In the genomic region with DNA sequence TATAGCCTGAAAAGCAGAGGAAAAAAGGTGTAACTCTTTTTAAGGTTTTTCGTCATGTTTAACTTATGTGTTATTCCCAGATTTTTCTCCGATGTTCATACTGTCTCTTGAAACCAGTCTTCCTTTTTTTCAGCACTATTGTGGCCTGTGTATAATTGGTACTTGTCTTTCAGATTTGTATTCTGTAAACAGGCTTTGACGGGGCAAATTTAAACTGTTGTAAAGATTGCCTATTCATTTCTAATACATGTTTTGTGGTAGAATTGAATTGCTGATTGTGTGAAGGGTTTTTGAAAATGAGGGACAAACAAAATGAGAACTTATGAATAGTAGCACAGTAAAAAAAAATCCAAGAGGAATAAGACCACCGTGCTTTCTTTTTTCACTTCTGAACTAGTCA, we compare ENCODE assay signal across 7 cellular contexts. TPM values are rescaled to one million over a fixed set of nuclear protein-coding genes. Genes with fewer than 3 reads are reported as not detected.
DNase-seq lines count a peak whose midpoint lies in the region; TF ChIP-seq lines count a peak whose summit lies in the region.

No MANE protein-coding gene starts in this region.

- H3K4me1 Mint-ChIP-seq in Caco-2 (ENCODE audit: low read depth, unreplicated experiment) = peaks cover 26% of the 10 kb centered on the region

- no peak overlapping the region for H3K4me3 ChIP-seq in Caco-2 (ENCODE audit: low read depth, low read length)
- peak overlapping the region; percentile 43; the same call in 1 of the 2 replicates for H3K4me3 ChIP-seq in Karpas-422 (ENCODE audit: low read length)
- peak overlapping the region in 1 of 3 experiments; percentile 3 for H3K4me3 ChIP-seq in mammary epithelial cell (replicated peaks in 1 of 3; ENCODE audit: insufficient read depth in 1 of 3, low read depth in 2 of 3, low read length in 3 of 3)
- H3K4me3 ChIP-seq in osteoblast (ENCODE audit: insufficient read depth, low read length) = no peak overlapping the region

- POLR2A ChIA-PET in Caco-2 (lab: Charles Lee) (no interaction called here), HEK293T (lab: Yijun Ruan, JAX) (interaction anchor here (1.2 to 2.2 kb wide), 4 partner anchors 10 to 83 kb away, joined by 3 to 7 read pairs (median 6); partner anchors contain the start of gene AKAP13)

- H3K9me3 ChIP-seq in Caco-2 (0 out of 2 replicates have a peak, but pooled peaks cover 2% of the 10 kb centered on the region), Karpas-422 (ENCODE audit: low read length) (no peaks in the 10 kb centered on the region), mammary epithelial cell (replicated peaks; ENCODE audit: insufficient read depth, low read length) (no peaks in the 10 kb centered on the region), osteoblast (ENCODE audit: low read depth, low read length) (no peaks in the 10 kb centered on the region)

- H4K20me1 ChIP-seq in Karpas-422 (ENCODE audit: insufficient read depth, low read depth, low read length) (no peaks in the 10 kb centered on the region), mammary epithelial cell (ENCODE audit: insufficient read depth, low read length) (no peaks in the 10 kb centered on the region), osteoblast (ENCODE audit: insufficient read depth, low read length) (peaks cover 7% of the 10 kb centered on the region)

- DNase-seq in Caco-2 (no peak), Karpas-422 (no peak), mammary epithelial cell (no peak), osteoblast (ENCODE audit: insufficient read length, low spot score, missing footprints) (peak; percentile 10), DMS153 (lab: John Stamatoyannopoulos, UW) (no peak), NCI-H1694 (lab: John Stamatoyannopoulos, UW) (no peak), HEK293T (ENCODE audit: extremely low spot score) (no peak)

- in situ Hi-C loops in mammary epithelial cell (cut with MboI; ENCODE audit: low sequenced_read_pairs in 2 of 2) = loop anchor here (5.0 to 10.0 kb wide), 2 partner anchors 79 to 82 kb away; no protein-coding TSS in a partner anchor

- H3K27ac Mint-ChIP-seq in Caco-2 (ENCODE audit: unreplicated experiment) = peak overlapping the region; percentile 58

- H3K79me2 ChIP-seq in Karpas-422 (ENCODE audit: low read length) (peaks cover 97% of the 10 kb centered on the region), mammary epithelial cell (ENCODE audit: insufficient read depth, low read length) (peaks cover 94% of the 10 kb centered on the region), osteoblast (ENCODE audit: insufficient read depth, low read length) (peaks cover 87% of the 10 kb centered on the region)

- 80% methylated on average over 4 of the region's 4 CpGs for WGBS in mammary epithelial cell (ENCODE audit: low coverage, missing lambda C conversion rate)

- H3K4me3 Mint-ChIP-seq in Caco-2 (ENCODE audit: unreplicated experiment) = no peak overlapping the region

- TSS peak; percentile 26 for BruUV-seq in Caco-2 (replicated peaks; lab: Mats Ljungman, UMichigan)
- BruUV-seq in mammary epithelial cell (replicated peaks; lab: Mats Ljungman, UMichigan) = no TSS peak

- H3K9me3 Mint-ChIP-seq in Caco-2 (ENCODE audit: unreplicated experiment) = no peaks in the 10 kb centered on the region

- H2AFZ ChIP-seq in Karpas-422 (ENCODE audit: low read length) = no peak overlapping the region
- H2AFZ ChIP-seq in mammary epithelial cell (ENCODE audit: low read depth, low read length) = no peak overlapping the region
- no peak overlapping the region for H2AFZ ChIP-seq in osteoblast (ENCODE audit: low read length)

- CTCF ChIA-PET in Caco-2 (lab: Charles Lee) (interaction anchor here (1.0 to 2.6 kb wide), 4 partner anchors 79 to 117 kb away, joined by 3 to 15 read pairs (median 6); no protein-coding TSS in a partner anchor), mammary epithelial cell (lab: Charles Lee; ENCODE audit: low non-redundant PET) (interaction anchor here (0.6 to 1.9 kb wide), 6 partner anchors 83 to 130 kb away, joined by 3 to 35 read pairs (median 8); no protein-coding TSS in a partner anchor), HEK293T (lab: Yijun Ruan, JAX) (interaction anchor here (0.6 to 3.7 kb wide), 8 partner anchors 10 to 118 kb away, joined by 3 to 35 read pairs (median 4); no protein-coding TSS in a partner anchor)

- peaks cover 11% of the 10 kb centered on the region; the same call in 1 of the 2 replicates for H3K4me1 ChIP-seq in Caco-2
- H3K4me1 ChIP-seq in Karpas-422 (ENCODE audit: low read length) = peaks cover 85% of the 10 kb centered on the region
- H3K4me1 ChIP-seq in mammary epithelial cell (ENCODE audit: insufficient read depth, low read length) = peaks cover 41% of the 10 kb centered on the region
- peaks cover 31% of the 10 kb centered on the region for H3K4me1 ChIP-seq in osteoblast (ENCODE audit: insufficient read depth, low read length)

- H3K9me2 ChIP-seq in Karpas-422 (replicated peaks; ENCODE audit: insufficient read depth, low read length) = no peaks in the 10 kb centered on the region

- no peaks in the 10 kb centered on the region for H3K36me3 ChIP-seq in Caco-2 (ENCODE audit: control insufficient read depth, insufficient read depth, low read length)
- H3K36me3 ChIP-seq in Karpas-422 (ENCODE audit: insufficient read depth, low read length) = no peaks in the 10 kb centered on the region
- H3K36me3 ChIP-seq in mammary epithelial cell (ENCODE audit: insufficient read depth, low read length) = no peaks in the 10 kb centered on the region
- no peaks in the 10 kb centered on the region for H3K36me3 ChIP-seq in osteoblast (ENCODE audit: insufficient read depth, low read length)

- H3K4me2 ChIP-seq in Karpas-422 (ENCODE audit: low read depth, low read length, poor library complexity, severe bottlenecking) = peak overlapping the region; percentile 78
- peak overlapping the region; percentile 73 for H3K4me2 ChIP-seq in mammary epithelial cell (ENCODE audit: insufficient read depth, low read depth, low read length)
- peak overlapping the region; percentile 46 for H3K4me2 ChIP-seq in osteoblast (ENCODE audit: insufficient read depth, low read length)

- intact Hi-C loops in Caco-2 (cut with micrococcal nuclease; ENCODE audit: unreplicated experiment) = loop anchor here (1.0 kb wide), 1 partner anchor 118 kb away; no protein-coding TSS in a partner anchor
- intact Hi-C loops in mammary epithelial cell (cut with micrococcal nuclease) = loop anchor here (1.0 kb wide), 3 partner anchors 83 to 118 kb away; no protein-coding TSS in a partner anchor

- H3K9ac ChIP-seq in Karpas-422 (ENCODE audit: low read length) (peak overlapping the region; percentile 48), mammary epithelial cell (ENCODE audit: insufficient read depth, low read length) (peak overlapping the region; percentile 83)

- dilution Hi-C loops in mammary epithelial cell (cut with HindIII; ENCODE audit: low sequenced_read_pairs) = loop anchor here (5.0 kb wide), 1 partner anchor 97 kb away; no protein-coding TSS in a partner anchor

- peaks cover 14% of the 10 kb centered on the region for H3K36me3 Mint-ChIP-seq in Caco-2 (ENCODE audit: insufficient read depth, unreplicated experiment)

- H3K27me3 Mint-ChIP-seq in Caco-2 (ENCODE audit: insufficient read depth, unreplicated experiment) = no peaks in the 10 kb centered on the region

- TF ChIP-seq CTCF in Caco-2 (IDR thresholded peaks at IDR 0.05; ENCODE audit: insufficient read depth in 1 of 2, low read depth in 1 of 2, low read length in 1 of 2, severe bottlenecking in 1 of 2, unreplicated experiment in 1 of 2) (no peak), mammary epithelial cell (conservative IDR thresholded peaks at IDR 0.05 in 1 of 2, IDR thresholded peaks at IDR 0.05 in 1 of 2; ENCODE audit: extremely low read depth in 1 of 2, insufficient read depth in 1 of 2, low read depth in 1 of 2, low read length in 2 of 2) (no peak), osteoblast (IDR thresholded peaks at IDR 0.05; ENCODE audit: extremely low read depth, low read depth, low read length) (no peak)

- H3K27me3 ChIP-seq in Caco-2 (replicated peaks; ENCODE audit: control insufficient read depth, insufficient read depth, low read length) (no peaks in the 10 kb centered on the region), Karpas-422 (ENCODE audit: low read length) (no peaks in the 10 kb centered on the region), mammary epithelial cell (ENCODE audit: insufficient read depth, low read length) (no peaks in the 10 kb centered on the region), osteoblast (ENCODE audit: insufficient read depth, low read length) (no peaks in the 10 kb centered on the region)

- H3K27ac ChIP-seq in Karpas-422 (ENCODE audit: low read length) = peak overlapping the region; percentile 90
- H3K27ac ChIP-seq in mammary epithelial cell (ENCODE audit: insufficient read depth, low read depth, low read length) = peak overlapping the region; percentile 98
- H3K27ac ChIP-seq in osteoblast (ENCODE audit: low read depth, low read length) = peak overlapping the region; percentile 74

TF ChIP-seq in HEK293T, 16 proteins besides CTCF, POLR2A, EP300 and RAD21:
- no peak for TF ChIP-seq FOXK2 (IDR thresholded peaks at IDR 0.05)
- TF ChIP-seq BHLHE40 (IDR thresholded peaks at IDR 0.05; ENCODE audit: borderline replicate concordance) = no peak
- no peak for TF ChIP-seq ZNF384 (IDR thresholded peaks at IDR 0.05)
- TF ChIP-seq ARNT (IDR thresholded peaks at IDR 0.05) = no peak
- TF ChIP-seq L3MBTL2 (conservative IDR thresholded peaks at IDR 0.05) = no peak
- TF ChIP-seq TARDBP (IDR thresholded peaks at IDR 0.05) = no peak

RNA-seq across cellular contexts. Expression of gene AKAP13, which starts 33.6 kb away (rescaled TPM):
- total RNA-seq in Caco-2 (2022) = 48.3 and 49.6 TPM in 2 replicates
- 156 and 166 TPM in 2 replicates for total RNA-seq in Karpas-422 (2014; rRNA removed; shearing (Covaris generic); ENCODE audit: low replicate concordance)
- 10 to 100 TPM; 58.2 to 71.4 TPM for total RNA-seq in mammary epithelial cell
- polyA plus RNA-seq in mammary epithelial cell = 8.8 TPM
- 88.3 TPM for polyA minus RNA-seq in mammary epithelial cell
- 77.1 and 80.7 TPM in 2 replicates for total RNA-seq in osteoblast
